ENCODE assay signal across 18 cellular contexts in the genomic region with DNA sequence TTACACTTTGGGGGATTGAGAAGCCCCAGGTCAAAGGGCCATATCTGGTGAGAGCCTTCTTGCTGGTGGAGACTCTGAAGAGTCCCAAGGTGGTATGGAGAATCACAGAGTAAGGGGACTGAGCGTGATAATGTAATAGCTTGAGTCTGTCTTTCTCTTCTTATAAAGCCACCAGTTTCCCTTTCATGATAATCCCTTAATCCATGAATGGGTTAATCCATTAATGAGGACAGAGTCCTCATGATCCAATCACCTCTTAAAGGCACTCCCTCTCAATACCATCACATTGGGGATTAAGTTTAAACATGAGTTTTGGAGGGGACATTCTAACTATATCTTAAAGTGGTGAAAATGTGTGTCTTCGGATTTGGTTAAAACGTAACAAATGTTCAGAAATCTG. TPM values are rescaled to one million over a fixed set of nuclear protein-coding genes. Genes with fewer than 3 reads are reported as not detected.
A peak's percentile ranks its signal among the peaks of the same experiment; 100 is the strongest.
DNase-seq lines count a peak whose midpoint lies in the region; ATAC-seq, FAIRE-seq and TF ChIP-seq lines count a peak whose summit lies in the region.
"Had no signal": no experiment of that assay in that cellular context is flagged by ENCODE, and none has a peak within 500 bp of the region (broad histone marks: within the 10 kb centered on the region; RNA-seq: fewer than 3 reads in every experiment).

No MANE protein-coding gene starts in this region.

- no peaks in the 10 kb centered on the region for H3K9me3 Mint-ChIP-seq in activated T-cell treated with anti-CD3 and anti-CD28 coated beads, Interleukin-2, amount 50 U/mL, for 72 hours
- no peaks in the 10 kb centered on the region for H3K9me3 Mint-ChIP-seq in activated T-helper 17 cell treated with anti-CD3 and anti-CD28 coated beads, Interleukin-2, amount 50 U/mL, for 72 hours
- no peaks in the 10 kb centered on the region for H3K9me3 Mint-ChIP-seq in memory B cell
- H3K9me3 Mint-ChIP-seq: CD4-positive, alpha-beta T cell; GM23338 had no signal

- H3K4me1 Mint-ChIP-seq in activated T-cell treated with anti-CD3 and anti-CD28 coated beads, Interleukin-2, amount 50 U/mL, for 72 hours (ENCODE audit: low read depth), result peaks cover 13% of the 10 kb centered on the region
- H3K4me1 Mint-ChIP-seq in activated T-helper 17 cell treated with anti-CD3 and anti-CD28 coated beads, Interleukin-2, amount 50 U/mL, for 72 hours, result peaks cover 4% of the 10 kb centered on the region
- H3K4me1 Mint-ChIP-seq in memory B cell, result peaks cover 8% of the 10 kb centered on the region

- no peak for ATAC-seq in activated T-cell treated with anti-CD3 and anti-CD28 coated beads, Interleukin-2, amount 50 U/mL, for 72 hours (replicated peaks in 1 of 2)
- no peak for ATAC-seq in activated T-helper 17 cell treated with anti-CD3 and anti-CD28 coated beads, Interleukin-2, amount 50 U/mL, for 72 hours (replicated peaks)
- no peak for ATAC-seq in memory B cell (ENCODE audit: low read depth)
- ATAC-seq in GM21825 (IDR thresholded peaks at IDR 0.05; ENCODE audit: unreplicated experiment), result no peak
- ATAC-seq: GM23338 had no signal

- H3K36me3 Mint-ChIP-seq in activated T-cell treated with anti-CD3 and anti-CD28 coated beads, Interleukin-2, amount 50 U/mL, for 72 hours (ENCODE audit: insufficient read depth in 2 of 2), result peaks cover 6 to 32% of the 10 kb centered on the region in 2 donors
- H3K36me3 Mint-ChIP-seq in activated T-helper 17 cell treated with anti-CD3 and anti-CD28 coated beads, Interleukin-2, amount 50 U/mL, for 72 hours (ENCODE audit: low read depth), result peaks cover 98% of the 10 kb centered on the region
- H3K36me3 Mint-ChIP-seq in memory B cell, result peaks cover 23% of the 10 kb centered on the region

- TF ChIP-seq POLR2A in GM12891 (IDR thresholded peaks at IDR 0.05; ENCODE audit: low read depth, low read length), result no peak

- no peak for DNase-seq in activated T-cell treated with anti-CD3 and anti-CD28 coated beads, Interleukin-2, amount 50 U/mL, for 72 hours
- no peak for DNase-seq in activated T-cell treated with anti-CD3 and anti-CD28 coated beads, Interleukin-2, amount 50 U/mL, for 48 hours
- no peak for DNase-seq in GM12891 (ENCODE audit: insufficient read length, low spot score)
- DNase-seq in memory B cell (ENCODE audit: low spot score in 2 of 2), result no peak
- no peak for DNase-seq in COLO829 (ENCODE audit: low spot score)
- DNase-seq in activated CD8-positive, alpha-beta memory T cell treated with anti-CD3 and anti-CD28 coated beads, Interleukin-2, amount 50 U/mL, for 4 hours, result no peak
- DNase-seq: ACHN; C1 segment of cervical spinal cord; CD4-positive, alpha-beta T cell; COR-L47; DND-41; GDM1; H7; IMR-90 had no signal

- peak overlapping the region; percentile 54 for H3K27ac Mint-ChIP-seq in activated T-cell treated with anti-CD3 and anti-CD28 coated beads, Interleukin-2, amount 50 U/mL, for 72 hours
- H3K27ac Mint-ChIP-seq in activated T-helper 17 cell treated with anti-CD3 and anti-CD28 coated beads, Interleukin-2, amount 50 U/mL, for 72 hours, result peak overlapping the region; percentile 37
- peak overlapping the region; percentile 35 for H3K27ac Mint-ChIP-seq in memory B cell
- H3K27ac Mint-ChIP-seq: CD4-positive, alpha-beta T cell had no signal

- no peaks in the 10 kb centered on the region for H3K27me3 Mint-ChIP-seq in activated T-cell treated with anti-CD3 and anti-CD28 coated beads, Interleukin-2, amount 50 U/mL, for 72 hours (ENCODE audit: low read depth)
- H3K27me3 Mint-ChIP-seq in activated T-helper 17 cell treated with anti-CD3 and anti-CD28 coated beads, Interleukin-2, amount 50 U/mL, for 72 hours, result no peaks in the 10 kb centered on the region
- H3K27me3 Mint-ChIP-seq in memory B cell, result no peaks in the 10 kb centered on the region
- H3K27me3 Mint-ChIP-seq: CD4-positive, alpha-beta T cell had no signal

- peak; percentile 68 for FAIRE-seq in GM12891 (lab: Jason Lieb, UNC)

- H3K4me3 Mint-ChIP-seq in activated T-cell treated with anti-CD3 and anti-CD28 coated beads, Interleukin-2, amount 50 U/mL, for 72 hours, result no peak overlapping the region
- no peak overlapping the region for H3K4me3 Mint-ChIP-seq in activated T-helper 17 cell treated with anti-CD3 and anti-CD28 coated beads, Interleukin-2, amount 50 U/mL, for 72 hours
- H3K4me3 Mint-ChIP-seq in memory B cell, result no peak overlapping the region
- H3K4me3 Mint-ChIP-seq: CD4-positive, alpha-beta T cell; GM23338 had no signal

TF ChIP-seq in GM12891, 5 proteins besides CTCF, POLR2A, EP300 and RAD21:
- TF ChIP-seq POU2F2 (IDR thresholded peaks at IDR 0.05; ENCODE audit: low read depth, low read length) (no peak), TAF1 (IDR thresholded peaks at IDR 0.05; ENCODE audit: low read depth, low read length) (no peak), PAX5 (IDR thresholded peaks at IDR 0.05; ENCODE audit: insufficient read depth, low read length, severe bottlenecking) (no peak), SPI1 (IDR thresholded peaks at IDR 0.05; ENCODE audit: low read depth, low read length) (no peak), POLR2AphosphoS5 (IDR thresholded peaks at IDR 0.05; ENCODE audit: low read depth, low read length) (no peak)
TF ChIP-seq in GM12891: peak in this region for 0.

RNA-seq across cellular contexts. Expression of gene WDR36, which starts 21.5 kb away (rescaled TPM):
- 10 to 100 TPM; 34.8 to 42.4 TPM for total RNA-seq in activated T-cell treated with anti-CD3 and anti-CD28 coated beads, Interleukin-2, amount 50 U/mL, for 72 hours
- 12.6 TPM for polyA plus RNA-seq in GM12891 (2012; ENCODE audit: low read depth, missing spikeins)
- 10 to 100 TPM; 34.3 to 58.7 TPM for total RNA-seq in activated T-helper 17 cell treated with anti-CD3 and anti-CD28 coated beads, Interleukin-2, amount 50 U/mL, for 72 hours

RNA-seq across cellular contexts. Expression of gene TSLP, which starts 42.2 kb away (rescaled TPM):
- total RNA-seq in activated T-cell treated with anti-CD3 and anti-CD28 coated beads, Interleukin-2, amount 50 U/mL, for 72 hours, result 1 to 10 TPM; 3.6 to 3.7 TPM
- not detected for polyA plus RNA-seq in GM12891 (2012; ENCODE audit: low read depth, missing spikeins)
- total RNA-seq in activated T-helper 17 cell treated with anti-CD3 and anti-CD28 coated beads, Interleukin-2, amount 50 U/mL, for 72 hours, result under 1 TPM; 0.13 to 0.24 TPM
- total RNA-seq: A172; CD4-positive, alpha-beta T cell had no signal
